Comparison of ENCODE assay signal across 13 cellular contexts in genomic region chr22:23635291-23635690, GRCh38. TPM values are rescaled to one million over a fixed set of nuclear protein-coding genes. Genes with fewer than 3 reads are reported as not detected.
DNase-seq lines count a peak whose midpoint lies in the region.
"Not testable (repeated sequence)": the region's sequence is repeated elsewhere in the genome, so short reads cannot be mapped to it uniquely, and the experiment has no call there.
"Had no signal": no experiment of that assay in that cellular context is flagged by ENCODE, and none has a peak within 500 bp of the region (broad histone marks: within the 10 kb centered on the region; RNA-seq: fewer than 3 reads in every experiment).

No MANE protein-coding gene starts in this region.

- peak; percentile 55 for DNase-seq in cardiac septum (ENCODE audit: low spot score)
- peak; percentile 53 for DNase-seq in posterior vena cava (ENCODE audit: low spot score)

- intact Hi-C loops in cardiac septum (cut with DNase I); posterior vena cava (cut with DNase I): not testable (repeated sequence)

RNA-seq across cellular contexts. Expression of gene DRICH1, which starts 3.2 kb away (rescaled TPM):
- total RNA-seq in cardiac septum (not detected), posterior vena cava (under 1 TPM; 0.19 to 0.42 TPM)
- total RNA-seq: A172; CD4-positive, CD25-positive, alpha-beta regulatory T cell; Daoy had no signal

RNA-seq across cellular contexts. Expression of gene IGLL1, which starts 55.2 kb away (rescaled TPM):
- not detected for total RNA-seq in cardiac septum
- not detected for total RNA-seq in posterior vena cava
- total RNA-seq: A172; A673; B cell; Caco-2; Calu3; CD4-positive, alpha-beta memory T cell; CD4-positive, alpha-beta T cell; CD4-positive, CD25-positive, alpha-beta regulatory T cell; CD8-positive, alpha-beta memory T cell; CD8-positive, alpha-beta T cell; Daoy had no signal

RNA-seq across cellular contexts. Expression of gene RGL4, which starts 55.5 kb away (rescaled TPM):
- 0.24 TPM for total RNA-seq in cardiac septum
- total RNA-seq in posterior vena cava = 1 to 10 TPM in 1 of 2 donors, under 1 TPM in 1; 0.24 to 1.7 TPM
- total RNA-seq: A172, A673, Caco-2, Calu3, Daoy had no signal
